8 cellular contexts compared by ENCODE assay signal in genomic region chr11:18383388-18384156, GRCh38. TPM values are rescaled to one million over a fixed set of nuclear protein-coding genes. Genes with fewer than 3 reads are reported as not detected.
DNase-seq lines count a peak whose midpoint lies in the region; ATAC-seq, FAIRE-seq and TF ChIP-seq lines count a peak whose summit lies in the region.

No MANE protein-coding gene starts in this region.

- DNase-seq in A549 (ENCODE audit: low read depth in 1 of 2, low spot score in 1 of 2) (peak; percentile 96 to 98), NCI-H774 (lab: John Stamatoyannopoulos, UW) (peak; percentile 4), activated T-cell treated with anti-CD3 and anti-CD28 coated beads for 1 hour (ENCODE audit: low read depth) (peak; percentile 40), epithelial cell of esophagus (ENCODE audit: low read depth) (peak; percentile 100), natural killer cell (peak; percentile 42)
- DNase-seq in stimulated activated naive CD8-positive, alpha-beta T cell treated with anti-CD3 and anti-CD28 coated beads, Interleukin-15, amount 100 ng/mL, for 72 hours = peak; percentile 78 to 92

- H3K4me1 ChIP-seq in A549 = peaks cover 53% of the 10 kb centered on the region

- H3K9me3 ChIP-seq in A549 = no peaks in the 10 kb centered on the region

- intact Hi-C loops in natural killer cell (cut with micrococcal nuclease) = loop anchor here (1.0 kb wide), 1 partner anchor 11 kb away; the partner anchor contains the start of gene LDHA

- POLR2A ChIA-PET in A549 (lab: Yijun Ruan, JAX) = interaction anchor here (0.7 to 4.6 kb wide), 8 partner anchors 11 to 251 kb away, joined by 3 to 170 read pairs (median 4); partner anchors contain the start of genes HPS5 and LDHA

- peak; percentile 80 for FAIRE-seq in A549 (lab: Jason Lieb, UNC)

- no peak; the same call in 1 of the 2 replicates for TF ChIP-seq POLR2A in A549 (IDR thresholded peaks at IDR 0.05; ENCODE audit: low read length)

- 0 out of 5 replicates have a peak, but pooled peaks of 1 of the 2 experiments have one; percentile 10 for TF ChIP-seq RAD21 in A549 (conservative IDR thresholded peaks at IDR 0.05 in 1 of 2, IDR thresholded peaks at IDR 0.05 in 1 of 2)

- no peak for TF ChIP-seq CTCF in A549 (IDR thresholded peaks at IDR 0.05)
- no peak for TF ChIP-seq CTCF in epithelial cell of esophagus (IDR thresholded peaks at IDR 0.05; ENCODE audit: insufficient read depth, low read depth, low read length, missing control alignments)
- TF ChIP-seq CTCF in natural killer cell (IDR thresholded peaks at IDR 0.05) = no peak

- TF ChIP-seq EP300 in A549 (IDR thresholded peaks at IDR 0.05) = peak in 1 of 2 experiments; percentile 33; a peak in 2 of 5 replicates

- H3K4me1 Mint-ChIP-seq in natural killer cell = peaks cover 17 to 27% of the 10 kb centered on the region in 2 donors
- peaks cover 44% of the 10 kb centered on the region for H3K4me1 Mint-ChIP-seq in stimulated activated naive CD8-positive, alpha-beta T cell treated with anti-CD3 and anti-CD28 coated beads, Interleukin-15, amount 100 ng/mL, for 72 hours

- no peaks in the 10 kb centered on the region for H3K27me3 Mint-ChIP-seq in natural killer cell (ENCODE audit: low read depth in 2 of 2)
- no peaks in the 10 kb centered on the region for H3K27me3 Mint-ChIP-seq in stimulated activated naive CD8-positive, alpha-beta T cell treated with anti-CD3 and anti-CD28 coated beads, Interleukin-15, amount 100 ng/mL, for 72 hours

- peak overlapping the region; percentile 73 for H3K4me3 Mint-ChIP-seq in natural killer cell
- peak overlapping the region; percentile 75 to 80 for H3K4me3 Mint-ChIP-seq in stimulated activated naive CD8-positive, alpha-beta T cell treated with anti-CD3 and anti-CD28 coated beads, Interleukin-15, amount 100 ng/mL, for 72 hours

- no peaks in the 10 kb centered on the region for H3K36me3 Mint-ChIP-seq in natural killer cell

- H3K4me2 ChIP-seq in A549 = peak overlapping the region; percentile 80

- H3K9me3 Mint-ChIP-seq in natural killer cell = no peaks in the 10 kb centered on the region
- H3K9me3 Mint-ChIP-seq in stimulated activated naive CD8-positive, alpha-beta T cell treated with anti-CD3 and anti-CD28 coated beads, Interleukin-15, amount 100 ng/mL, for 72 hours = no peaks in the 10 kb centered on the region

- peak overlapping the region; percentile 94 to 97 for H3K27ac Mint-ChIP-seq in natural killer cell
- peak overlapping the region; percentile 96 to 98 for H3K27ac Mint-ChIP-seq in stimulated activated naive CD8-positive, alpha-beta T cell treated with anti-CD3 and anti-CD28 coated beads, Interleukin-15, amount 100 ng/mL, for 72 hours

- under 1% methylated on average over 8 of the region's 9 CpGs for WGBS in A549 (ENCODE audit: missing lambda C conversion rate)

- H3K27ac ChIP-seq in A549 = peak overlapping the region; percentile 95 to 97

- peak overlapping the region; percentile 27 for H3K4me3 ChIP-seq in A549
- no peak overlapping the region for H3K4me3 ChIP-seq in epithelial cell of esophagus (ENCODE audit: low read length)

- CTCF ChIA-PET in A549 (lab: Yijun Ruan, JAX) = interaction anchor here (0.5 to 2.3 kb wide), 8 partner anchors 12 to 269 kb away, joined by 3 to 18 read pairs (median 3); partner anchors contain the start of gene LDHA

- peak; percentile 91 to 93 for ATAC-seq in A549
- peak; percentile 87 for ATAC-seq in GM18508 (IDR thresholded peaks at IDR 0.05; ENCODE audit: insufficient read depth, unreplicated experiment)
- ATAC-seq in HG02885 (IDR thresholded peaks at IDR 0.05; ENCODE audit: poor library complexity, unreplicated experiment) = peak; percentile 81
- peak; percentile 74 to 90 (median 86) for ATAC-seq in natural killer cell
- peak; percentile 97 for ATAC-seq in stimulated activated naive CD8-positive, alpha-beta T cell treated with anti-CD3 and anti-CD28 coated beads, Interleukin-15, amount 100 ng/mL, for 72 hours

TF ChIP-seq in A549, 52 proteins besides CTCF, POLR2A, EP300 and RAD21:
- TF ChIP-seq ZNF302 (CRISPR knock-in tag; IDR thresholded peaks at IDR 0.05) = no peak
- peak; percentile 75; the same call in 1 of the 2 replicates for TF ChIP-seq MAX (IDR thresholded peaks at IDR 0.05)
- no peak for TF ChIP-seq RNF2 (IDR thresholded peaks at IDR 0.05; ENCODE audit: borderline replicate concordance, low read depth)
- TF ChIP-seq E2F6 (IDR thresholded peaks at IDR 0.05; ENCODE audit: borderline replicate concordance, low read depth) = 0 out of 2 replicates have a peak, but pooled peaks have one; percentile 48
- no peak for TF ChIP-seq CBX2 (IDR thresholded peaks at IDR 0.05; ENCODE audit: borderline replicate concordance, low read depth)
- peak; percentile 41; the same call in 1 of the 2 replicates for TF ChIP-seq GATA3 (IDR thresholded peaks at IDR 0.05; ENCODE audit: borderline replicate concordance)
- TF ChIP-seq HEYL (CRISPR knock-in tag; IDR thresholded peaks at IDR 0.05) = no peak
- TF ChIP-seq MYC (IDR thresholded peaks at IDR 0.05; ENCODE audit: borderline replicate concordance, low read length) = peak; percentile 36; the same call in 1 of the 2 replicates
- no peak for TF ChIP-seq RARB (CRISPR knock-in tag; IDR thresholded peaks at IDR 0.05)
- no peak for TF ChIP-seq KDM1A (IDR thresholded peaks at IDR 0.05; ENCODE audit: low read depth)
- TF ChIP-seq HOXB13 (CRISPR knock-in tag; IDR thresholded peaks at IDR 0.05; ENCODE audit: low read depth) = no peak
- no peak for TF ChIP-seq EHF (CRISPR knock-in tag; IDR thresholded peaks at IDR 0.05)
- peak; percentile 85 for TF ChIP-seq ESRRA (IDR thresholded peaks at IDR 0.05; ENCODE audit: borderline replicate concordance, low read length)
- no peak for TF ChIP-seq HOXA7 (CRISPR knock-in tag; IDR thresholded peaks at IDR 0.05)
- no peak for TF ChIP-seq NFE2L2 (conservative IDR thresholded peaks at IDR 0.05; ENCODE audit: low read length)
- no peak for TF ChIP-seq KDM5A (IDR thresholded peaks at IDR 0.05)
- TF ChIP-seq JUN (IDR thresholded peaks at IDR 0.05) = no peak
- TF ChIP-seq TP53 (CRISPR knock-in tag; IDR thresholded peaks at IDR 0.05) = no peak
- TF ChIP-seq HDAC2 (IDR thresholded peaks at IDR 0.05) = no peak
- TF ChIP-seq BHLHE40 (IDR thresholded peaks at IDR 0.05; ENCODE audit: low read depth, low read length) = no peak
- peak; percentile 3 for TF ChIP-seq MAFK (IDR thresholded peaks at IDR 0.05; ENCODE audit: partially characterized antibody)
- peak; percentile 32; the same call in 1 of the 2 replicates for TF ChIP-seq JUNB (IDR thresholded peaks at IDR 0.05)
- no peak for TF ChIP-seq SREBF2 (IDR thresholded peaks at IDR 0.05)
- TF ChIP-seq FOSL2 (IDR thresholded peaks at IDR 0.05) = peak; percentile 64
- peak; percentile 93 for TF ChIP-seq FOSL2 (CRISPR knock-in tag; IDR thresholded peaks at IDR 0.05)
- TF ChIP-seq FOSB (CRISPR knock-in tag; IDR thresholded peaks at IDR 0.05) = no peak
- peak in 1 of 2 experiments; percentile 56; a peak in 1 of 4 replicates for TF ChIP-seq CEBPB (IDR thresholded peaks at IDR 0.05)
- TF ChIP-seq CHD2 (IDR thresholded peaks at IDR 0.05; ENCODE audit: low read length, partially characterized antibody) = no peak
- no peak for TF ChIP-seq HOXB5 (CRISPR knock-in tag; IDR thresholded peaks at IDR 0.05)
- TF ChIP-seq HES2 (IDR thresholded peaks at IDR 0.05) = no peak

RNA-seq across cellular contexts. Expression of gene LDHA, which starts 10.8 kb away (rescaled TPM):
- polyA plus RNA-seq in A549 (2011; rRNA removed) (1,975 and 2,571 TPM in 2 replicates), A549 (2017; fragmentation: RNase III; extraction: RNeasy Plus Mini Kit Qiagen cat#74134 plus additional on column Dnase treatment) (4,094 to 4,418 TPM (median 4,099 TPM) in 3 replicates)
- polyA plus RNA-seq in A549 (2012; cell fraction: cytosol; rRNA removed) = 906 and 930 TPM in 2 replicates
- 720 and 982 TPM in 2 replicates for polyA plus RNA-seq in A549 (2012; cell fraction: nucleus; rRNA removed)
- polyA minus RNA-seq in A549 (2011; rRNA and poly(A)+ RNA removed) = 1,290 and 1,306 TPM in 2 replicates
- 100 to 1,000 TPM; 217 to 275 (median 228) TPM for total RNA-seq in natural killer cell

RNA-seq across cellular contexts. Expression of gene LDHC, which starts 28.5 kb away (rescaled TPM):
- polyA plus RNA-seq in A549 (2011; rRNA removed) = 0.23 and 0.30 TPM in 2 replicates
- 0.05 and 0.09 TPM in 2 replicates for polyA plus RNA-seq in A549 (2012; cell fraction: cytosol; rRNA removed)
- not detected in 2 replicates for polyA plus RNA-seq in A549 (2012; cell fraction: nucleus; rRNA removed)
- 0.12 to 0.17 TPM (median 0.15 TPM) in 3 replicates for polyA plus RNA-seq in A549 (2017; fragmentation: RNase III; extraction: RNeasy Plus Mini Kit Qiagen cat#74134 plus additional on column Dnase treatment)
- 0.29 TPM in 1 of 2 replicates, not detected in the other for polyA minus RNA-seq in A549 (2011; rRNA and poly(A)+ RNA removed)
- total RNA-seq in natural killer cell = not detected

Comparison
In these comparisons a context has a peak if more than half of its experiments do, and no peak if none do; other contexts are left out.
1. DNase-seq: peak in every context shown above with its lines; median percentile 100 in epithelial cell of esophagus; 97 in A549; 85 in stimulated activated naive CD8-positive, alpha-beta T cell treated with anti-CD3 and anti-CD28 coated beads, Interleukin-15, amount 100 ng/mL, for 72 hours; 42 in natural killer cell; 40 in activated T-cell treated with anti-CD3 and anti-CD28 coated beads for 1 hour; 4 in NCI-H774.